In genomic region chr7:158325530-158326381, GRCh38 we compare ENCODE assay signal across 10 cellular contexts.
DNase-seq lines count a peak whose midpoint lies in the region; ATAC-seq and TF ChIP-seq lines count a peak whose summit lies in the region.
"Had no signal": no experiment of that assay in that cellular context is flagged by ENCODE, and none has a peak within 500 bp of the region (broad histone marks: within the 10 kb centered on the region; RNA-seq: fewer than 3 reads in every experiment).

No MANE protein-coding gene starts in this region.

- peak; percentile 82 for ATAC-seq in PC-3
- ATAC-seq in CD8-positive, alpha-beta T cell: no peak
- ATAC-seq in activated naive CD8-positive, alpha-beta T cell treated with anti-CD3 and anti-CD28 coated beads, Interleukin-2, amount 50 U/mL, for 24 hours: no peak
- ATAC-seq in HG03378 (IDR thresholded peaks at IDR 0.05; ENCODE audit: unreplicated experiment): no peak
- ATAC-seq: GM12878 had no signal

- H3K27me3 ChIP-seq in PC-3 (ENCODE audit: low read length) (no peaks in the 10 kb centered on the region), iPS-18a (ENCODE audit: control insufficient read depth, insufficient read depth, low read length) (no peaks in the 10 kb centered on the region)
- no peaks in the 10 kb centered on the region for H3K27me3 ChIP-seq in CD8-positive, alpha-beta T cell (ENCODE audit: insufficient read depth, low read length)

- H3K9ac ChIP-seq in PC-3 (ENCODE audit: low read length) (peak overlapping the region; percentile 72), iPS-18a (ENCODE audit: low read length) (peak overlapping the region; percentile 26)

- peak overlapping the region; percentile 74 for H3K27ac ChIP-seq in PC-3 (ENCODE audit: low read length)
- no peak overlapping the region for H3K27ac ChIP-seq in iPS-18a (ENCODE audit: low read length)
- no peak overlapping the region for H3K27ac ChIP-seq in CD8-positive, alpha-beta T cell (ENCODE audit: low read depth, low read length)

- H3K27ac Mint-ChIP-seq in CD14-positive monocyte: no peak overlapping the region
- H3K27ac Mint-ChIP-seq in CD8-positive, alpha-beta T cell: no peak overlapping the region
- H3K27ac Mint-ChIP-seq in activated naive CD8-positive, alpha-beta T cell treated with anti-CD3 and anti-CD28 coated beads, Interleukin-2, amount 50 U/mL, for 24 hours: no peak overlapping the region

- peak overlapping the region; percentile 68 for H2AFZ ChIP-seq in PC-3 (ENCODE audit: low read length)

- H3K36me3 Mint-ChIP-seq in CD14-positive monocyte: no peaks in the 10 kb centered on the region
- no peaks in the 10 kb centered on the region for H3K36me3 Mint-ChIP-seq in CD8-positive, alpha-beta T cell
- no peaks in the 10 kb centered on the region for H3K36me3 Mint-ChIP-seq in activated naive CD8-positive, alpha-beta T cell treated with anti-CD3 and anti-CD28 coated beads, Interleukin-2, amount 50 U/mL, for 24 hours (ENCODE audit: low read depth)

- TF ChIP-seq CTCF in PC-3 (conservative IDR thresholded peaks at IDR 0.05; ENCODE audit: low read depth, low read length) (peak; percentile 68), CD14-positive monocyte (IDR thresholded peaks at IDR 0.05) (no peak)
- no peak for TF ChIP-seq CTCF in CD8-positive, alpha-beta T cell (IDR thresholded peaks at IDR 0.05)

- no TSS peak for BruUV-seq in PC-3 (replicated peaks; lab: Mats Ljungman, UMichigan)

- H3K4me1 ChIP-seq in PC-3 (ENCODE audit: insufficient read depth, low read length): peaks cover 8% of the 10 kb centered on the region; the same call in 1 of the 2 replicates
- peaks cover 9% of the 10 kb centered on the region for H3K4me1 ChIP-seq in iPS-18a (ENCODE audit: control insufficient read depth, low read depth, low read length)
- H3K4me1 ChIP-seq in CD8-positive, alpha-beta T cell (ENCODE audit: insufficient read depth, low read length): no peaks in the 10 kb centered on the region

- no peaks in the 10 kb centered on the region for H3K4me1 Mint-ChIP-seq in CD14-positive monocyte
- H3K4me1 Mint-ChIP-seq in CD8-positive, alpha-beta T cell (ENCODE audit: low read depth): no peaks in the 10 kb centered on the region
- no peaks in the 10 kb centered on the region for H3K4me1 Mint-ChIP-seq in activated naive CD8-positive, alpha-beta T cell treated with anti-CD3 and anti-CD28 coated beads, Interleukin-2, amount 50 U/mL, for 24 hours

- peak overlapping the region; percentile 71 for H3K4me2 ChIP-seq in PC-3 (ENCODE audit: low read length)

- H3K9me3 Mint-ChIP-seq in CD14-positive monocyte: peaks cover 20 to 69% (median 41%) of the 10 kb centered on the region in 7 donors
- peaks cover 10% of the 10 kb centered on the region for H3K9me3 Mint-ChIP-seq in CD8-positive, alpha-beta T cell
- peaks cover 18% of the 10 kb centered on the region for H3K9me3 Mint-ChIP-seq in activated naive CD8-positive, alpha-beta T cell treated with anti-CD3 and anti-CD28 coated beads, Interleukin-2, amount 50 U/mL, for 24 hours

- POLR2A ChIA-PET in PC-3 (lab: Charles Lee; ENCODE audit: unreplicated experiment): no interaction called here
- POLR2A ChIA-PET in CD8-positive, alpha-beta T cell (lab: Charles Lee): no interaction called here

- intact Hi-C loops in PC-3 (cut with micrococcal nuclease) (no loop called here), CD14-positive monocyte (cut with micrococcal nuclease) (no loop called here)
- intact Hi-C loops in CD8-positive, alpha-beta T cell (cut with DNase I, micrococcal nuclease): no loop called here

- H3K79me2 ChIP-seq in PC-3 (ENCODE audit: low read length): no peaks in the 10 kb centered on the region

- no peaks in the 10 kb centered on the region for H4K20me1 ChIP-seq in PC-3 (ENCODE audit: low read length)

- H3K4me3 ChIP-seq in PC-3 (ENCODE audit: low read length) (peak overlapping the region; percentile 18; the same call in 1 of the 2 replicates), iPS-18a (ENCODE audit: low read length) (peak overlapping the region; percentile 33)
- no peak overlapping the region for H3K4me3 ChIP-seq in CD8-positive, alpha-beta T cell (ENCODE audit: low read depth, low read length)
- H3K4me3 ChIP-seq: GM12878 had no signal

- no peaks in the 10 kb centered on the region for H3F3A ChIP-seq in PC-3 (ENCODE audit: low read length, unreplicated experiment)

- no peak overlapping the region for H3K4me3 Mint-ChIP-seq in CD14-positive monocyte
- H3K4me3 Mint-ChIP-seq in CD8-positive, alpha-beta T cell: no peak overlapping the region
- no peak overlapping the region for H3K4me3 Mint-ChIP-seq in activated naive CD8-positive, alpha-beta T cell treated with anti-CD3 and anti-CD28 coated beads, Interleukin-2, amount 50 U/mL, for 24 hours

- H3K9me2 ChIP-seq in PC-3 (replicated peaks; ENCODE audit: low read length): no peaks in the 10 kb centered on the region

- H3K36me3 ChIP-seq in PC-3 (ENCODE audit: low read depth, low read length) (no peaks in the 10 kb centered on the region), iPS-18a (ENCODE audit: control insufficient read depth, low read depth, low read length) (no peaks in the 10 kb centered on the region)
- no peaks in the 10 kb centered on the region for H3K36me3 ChIP-seq in CD8-positive, alpha-beta T cell (ENCODE audit: insufficient read depth, low read length)

- no peaks in the 10 kb centered on the region for H3K9me3 ChIP-seq in PC-3 (ENCODE audit: low read length)
- no peaks in the 10 kb centered on the region for H3K9me3 ChIP-seq in iPS-18a (ENCODE audit: control insufficient read depth, low read depth, low read length)
- no peaks in the 10 kb centered on the region for H3K9me3 ChIP-seq in CD8-positive, alpha-beta T cell (ENCODE audit: low read length)

- no peaks in the 10 kb centered on the region for H3K27me3 Mint-ChIP-seq in CD14-positive monocyte (ENCODE audit: low read depth in 3 of 3)
- peaks cover 10% of the 10 kb centered on the region for H3K27me3 Mint-ChIP-seq in CD8-positive, alpha-beta T cell (ENCODE audit: low read depth)
- no peaks in the 10 kb centered on the region for H3K27me3 Mint-ChIP-seq in activated naive CD8-positive, alpha-beta T cell treated with anti-CD3 and anti-CD28 coated beads, Interleukin-2, amount 50 U/mL, for 24 hours

- CTCF ChIA-PET in PC-3 (lab: Charles Lee): no interaction called here
- CTCF ChIA-PET in CD8-positive, alpha-beta T cell (lab: Charles Lee): no interaction called here

- DNase-seq in NCI-H1105 treated with DMSO at 0.1 percent for 48 hours (lab: John Stamatoyannopoulos, UW): peak; percentile 89
- DNase-seq in PC-3: peak; percentile 75
- peak; percentile 47 for DNase-seq in superior temporal gyrus (ENCODE audit: extremely low spot score)
- no peak for DNase-seq in CD14-positive monocyte (ENCODE audit: low spot score)
- no peak for DNase-seq in CD8-positive, alpha-beta T cell
- no peak for DNase-seq in activated naive CD8-positive, alpha-beta T cell treated with anti-CD3 and anti-CD28 coated beads, Interleukin-2, amount 50 U/mL, for 24 hours
- DNase-seq: stimulated activated CD8-positive, alpha-beta memory T cell treated with anti-CD3 and anti-CD28 coated beads, Interleukin-4, amount 100 ng/mL, for 48 hours had no signal

Comparison
In these comparisons a context has a peak if more than half of its experiments do, and no peak if none do; other contexts are left out.
1. DNase-seq: peak in NCI-H1105 treated with DMSO at 0.1 percent for 48 hours (single experiment), PC-3 (single experiment) and superior temporal gyrus (single experiment); none in CD14-positive monocyte (single experiment), CD8-positive, alpha-beta T cell (0 of 7) and activated naive CD8-positive, alpha-beta T cell treated with anti-CD3 and anti-CD28 coated beads, Interleukin-2, amount 50 U/mL, for 24 hours (single experiment).